1 cellular context compared by ENCODE assay signal in the genomic region with DNA sequence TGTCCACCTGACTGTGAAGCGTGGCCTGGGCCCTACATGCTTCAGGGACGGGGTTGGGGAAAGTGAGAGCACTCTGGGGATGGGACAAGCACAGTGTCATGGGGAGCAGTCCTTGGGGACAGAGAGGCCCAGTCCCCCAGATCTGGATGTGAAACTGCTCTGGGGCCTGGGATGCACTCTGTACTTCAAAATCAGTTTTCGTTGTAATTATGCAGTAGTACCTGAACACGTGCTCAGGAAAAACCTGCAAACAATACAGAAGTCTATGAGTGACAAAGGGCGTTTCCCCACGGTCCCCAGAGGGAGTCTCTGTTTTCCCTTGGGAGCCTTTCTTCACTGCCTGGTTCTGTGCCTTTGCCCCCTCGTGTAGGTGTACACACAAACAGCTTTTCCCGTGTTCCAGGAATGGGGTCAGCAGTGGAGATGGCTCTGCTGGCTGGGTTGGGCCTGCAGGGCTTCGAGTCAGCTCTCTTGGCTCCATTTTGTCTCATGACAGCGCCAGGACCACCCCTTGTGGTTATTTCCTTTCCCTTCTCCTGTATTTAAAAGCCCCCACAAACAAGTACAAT.
TF ChIP-seq lines count a peak whose summit lies in the region.

No MANE protein-coding gene starts in this region.

TF ChIP-seq in GM12878, 131 proteins besides CTCF, POLR2A, EP300 and RAD21 (continued from another document):
- TF ChIP-seq, protein P1, sequence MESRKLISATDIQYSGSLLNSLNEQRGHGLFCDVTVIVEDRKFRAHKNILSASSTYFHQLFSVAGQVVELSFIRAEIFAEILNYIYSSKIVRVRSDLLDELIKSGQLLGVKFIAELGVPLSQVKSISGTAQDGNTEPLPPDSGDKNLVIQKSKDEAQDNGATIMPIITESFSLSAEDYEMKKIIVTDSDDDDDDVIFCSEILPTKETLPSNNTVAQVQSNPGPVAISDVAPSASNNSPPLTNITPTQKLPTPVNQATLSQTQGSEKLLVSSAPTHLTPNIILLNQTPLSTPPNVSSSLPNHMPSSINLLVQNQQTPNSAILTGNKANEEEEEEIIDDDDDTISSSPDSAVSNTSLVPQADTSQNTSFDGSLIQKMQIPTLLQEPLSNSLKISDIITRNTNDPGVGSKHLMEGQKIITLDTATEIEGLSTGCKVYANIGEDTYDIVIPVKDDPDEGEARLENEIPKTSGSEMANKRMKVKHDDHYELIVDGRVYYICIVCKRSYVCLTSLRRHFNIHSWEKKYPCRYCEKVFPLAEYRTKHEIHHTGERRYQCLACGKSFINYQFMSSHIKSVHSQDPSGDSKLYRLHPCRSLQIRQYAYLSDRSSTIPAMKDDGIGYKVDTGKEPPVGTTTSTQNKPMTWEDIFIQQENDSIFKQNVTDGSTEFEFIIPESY (IDR thresholded peaks at IDR 0.05): no peak
- TF ChIP-seq WRNIP1 (IDR thresholded peaks at IDR 0.05; ENCODE audit: borderline replicate concordance, low read depth, low read length) (0 out of 2 replicates have a peak, but pooled peaks have one; percentile 65), IKZF2 (IDR thresholded peaks at IDR 0.05) (peak; percentile 86 to 92), SUPT20H (IDR thresholded peaks at IDR 0.05; ENCODE audit: borderline replicate concordance, control insufficient read depth, low read depth, low read length) (no peak), HCFC1 (IDR thresholded peaks at IDR 0.05; ENCODE audit: low read length) (no peak), KDM1A (IDR thresholded peaks at IDR 0.05; ENCODE audit: borderline replicate concordance) (no peak), SREBF2 (IDR thresholded peaks at IDR 0.05; ENCODE audit: low read length) (no peak), IRF4 (IDR thresholded peaks at IDR 0.05; ENCODE audit: low read depth, low read length) (no peak), BHLHE40 (IDR thresholded peaks at IDR 0.05; ENCODE audit: borderline replicate concordance in 1 of 2, low read depth in 2 of 2, low read length in 1 of 2) (peak; percentile 91 to 92), FOXM1 (IDR thresholded peaks at IDR 0.05; ENCODE audit: low read depth, low read length) (no peak), CREM (IDR thresholded peaks at IDR 0.05; ENCODE audit: low read depth) (no peak)
- TF ChIP-seq, protein P2, sequence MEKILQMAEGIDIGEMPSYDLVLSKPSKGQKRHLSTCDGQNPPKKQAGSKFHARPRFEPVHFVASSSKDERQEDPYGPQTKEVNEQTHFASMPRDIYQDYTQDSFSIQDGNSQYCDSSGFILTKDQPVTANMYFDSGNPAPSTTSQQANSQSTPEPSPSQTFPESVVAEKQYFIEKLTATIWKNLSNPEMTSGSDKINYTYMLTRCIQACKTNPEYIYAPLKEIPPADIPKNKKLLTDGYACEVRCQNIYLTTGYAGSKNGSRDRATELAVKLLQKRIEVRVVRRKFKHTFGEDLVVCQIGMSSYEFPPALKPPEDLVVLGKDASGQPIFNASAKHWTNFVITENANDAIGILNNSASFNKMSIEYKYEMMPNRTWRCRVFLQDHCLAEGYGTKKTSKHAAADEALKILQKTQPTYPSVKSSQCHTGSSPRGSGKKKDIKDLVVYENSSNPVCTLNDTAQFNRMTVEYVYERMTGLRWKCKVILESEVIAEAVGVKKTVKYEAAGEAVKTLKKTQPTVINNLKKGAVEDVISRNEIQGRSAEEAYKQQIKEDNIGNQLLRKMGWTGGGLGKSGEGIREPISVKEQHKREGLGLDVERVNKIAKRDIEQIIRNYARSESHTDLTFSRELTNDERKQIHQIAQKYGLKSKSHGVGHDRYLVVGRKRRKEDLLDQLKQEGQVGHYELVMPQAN (conservative IDR thresholded peaks at IDR 0.05): no peak
- TF ChIP-seq, protein P3, sequence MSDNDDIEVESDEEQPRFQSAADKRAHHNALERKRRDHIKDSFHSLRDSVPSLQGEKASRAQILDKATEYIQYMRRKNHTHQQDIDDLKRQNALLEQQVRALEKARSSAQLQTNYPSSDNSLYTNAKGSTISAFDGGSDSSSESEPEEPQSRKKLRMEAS (IDR thresholded peaks at IDR 0.05; ENCODE audit: low read depth, low read length): peak; percentile 87; the same call in 1 of the 2 replicates
- TF ChIP-seq, protein P4, sequence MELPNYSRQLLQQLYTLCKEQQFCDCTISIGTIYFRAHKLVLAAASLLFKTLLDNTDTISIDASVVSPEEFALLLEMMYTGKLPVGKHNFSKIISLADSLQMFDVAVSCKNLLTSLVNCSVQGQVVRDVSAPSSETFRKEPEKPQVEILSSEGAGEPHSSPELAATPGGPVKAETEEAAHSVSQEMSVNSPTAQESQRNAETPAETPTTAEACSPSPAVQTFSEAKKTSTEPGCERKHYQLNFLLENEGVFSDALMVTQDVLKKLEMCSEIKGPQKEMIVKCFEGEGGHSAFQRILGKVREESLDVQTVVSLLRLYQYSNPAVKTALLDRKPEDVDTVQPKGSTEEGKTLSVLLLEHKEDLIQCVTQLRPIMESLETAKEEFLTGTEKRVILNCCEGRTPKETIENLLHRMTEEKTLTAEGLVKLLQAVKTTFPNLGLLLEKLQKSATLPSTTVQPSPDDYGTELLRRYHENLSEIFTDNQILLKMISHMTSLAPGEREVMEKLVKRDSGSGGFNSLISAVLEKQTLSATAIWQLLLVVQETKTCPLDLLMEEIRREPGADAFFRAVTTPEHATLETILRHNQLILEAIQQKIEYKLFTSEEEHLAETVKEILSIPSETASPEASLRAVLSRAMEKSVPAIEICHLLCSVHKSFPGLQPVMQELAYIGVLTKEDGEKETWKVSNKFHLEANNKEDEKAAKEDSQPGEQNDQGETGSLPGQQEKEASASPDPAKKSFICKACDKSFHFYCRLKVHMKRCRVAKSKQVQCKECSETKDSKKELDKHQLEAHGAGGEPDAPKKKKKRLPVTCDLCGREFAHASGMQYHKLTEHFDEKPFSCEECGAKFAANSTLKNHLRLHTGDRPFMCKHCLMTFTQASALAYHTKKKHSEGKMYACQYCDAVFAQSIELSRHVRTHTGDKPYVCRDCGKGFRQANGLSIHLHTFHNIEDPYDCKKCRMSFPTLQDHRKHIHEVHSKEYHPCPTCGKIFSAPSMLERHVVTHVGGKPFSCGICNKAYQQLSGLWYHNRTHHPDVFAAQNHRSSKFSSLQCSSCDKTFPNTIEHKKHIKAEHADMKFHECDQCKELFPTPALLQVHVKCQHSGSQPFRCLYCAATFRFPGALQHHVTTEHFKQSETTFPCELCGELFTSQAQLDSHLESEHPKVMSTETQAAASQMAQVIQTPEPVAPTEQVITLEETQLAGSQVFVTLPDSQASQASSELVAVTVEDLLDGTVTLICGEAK (IDR thresholded peaks at IDR 0.05; ENCODE audit: borderline replicate concordance): 0 out of 2 replicates have a peak, but pooled peaks have one; percentile 10
- TF ChIP-seq, protein P5, sequence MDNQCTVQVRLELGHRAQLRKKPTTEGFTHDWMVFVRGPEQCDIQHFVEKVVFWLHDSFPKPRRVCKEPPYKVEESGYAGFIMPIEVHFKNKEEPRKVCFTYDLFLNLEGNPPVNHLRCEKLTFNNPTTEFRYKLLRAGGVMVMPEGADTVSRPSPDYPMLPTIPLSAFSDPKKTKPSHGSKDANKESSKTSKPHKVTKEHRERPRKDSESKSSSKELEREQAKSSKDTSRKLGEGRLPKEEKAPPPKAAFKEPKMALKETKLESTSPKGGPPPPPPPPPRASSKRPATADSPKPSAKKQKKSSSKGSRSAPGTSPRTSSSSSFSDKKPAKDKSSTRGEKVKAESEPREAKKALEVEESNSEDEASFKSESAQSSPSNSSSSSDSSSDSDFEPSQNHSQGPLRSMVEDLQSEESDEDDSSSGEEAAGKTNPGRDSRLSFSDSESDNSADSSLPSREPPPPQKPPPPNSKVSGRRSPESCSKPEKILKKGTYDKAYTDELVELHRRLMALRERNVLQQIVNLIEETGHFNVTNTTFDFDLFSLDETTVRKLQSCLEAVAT (IDR thresholded peaks at IDR 0.05): 0 out of 2 replicates have a peak, but pooled peaks have one; percentile 34
- TF ChIP-seq, protein P6, sequence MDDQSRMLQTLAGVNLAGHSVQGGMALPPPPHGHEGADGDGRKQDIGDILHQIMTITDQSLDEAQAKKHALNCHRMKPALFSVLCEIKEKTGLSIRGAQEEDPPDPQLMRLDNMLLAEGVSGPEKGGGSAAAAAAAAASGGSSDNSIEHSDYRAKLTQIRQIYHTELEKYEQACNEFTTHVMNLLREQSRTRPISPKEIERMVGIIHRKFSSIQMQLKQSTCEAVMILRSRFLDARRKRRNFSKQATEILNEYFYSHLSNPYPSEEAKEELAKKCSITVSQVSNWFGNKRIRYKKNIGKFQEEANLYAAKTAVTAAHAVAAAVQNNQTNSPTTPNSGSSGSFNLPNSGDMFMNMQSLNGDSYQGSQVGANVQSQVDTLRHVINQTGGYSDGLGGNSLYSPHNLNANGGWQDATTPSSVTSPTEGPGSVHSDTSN (IDR thresholded peaks at IDR 0.05; ENCODE audit: insufficient replicate concordance, low read depth, low read length): peak; percentile 33
